In genomic region chr22:44341431-44342346, GRCh38 we compare ENCODE assay signal across 15 cellular contexts. TPM values are rescaled to one million over a fixed set of nuclear protein-coding genes. Genes with fewer than 3 reads are reported as not detected.
A peak's percentile ranks its signal among the peaks of the same experiment; 100 is the strongest.
DNase-seq lines count a peak whose midpoint lies in the region; ATAC-seq and TF ChIP-seq lines count a peak whose summit lies in the region.
"Had no signal": no experiment of that assay in that cellular context is flagged by ENCODE, and none has a peak within 500 bp of the region (broad histone marks: within the 10 kb centered on the region; RNA-seq: fewer than 3 reads in every experiment).

No MANE protein-coding gene starts in this region.

- peak overlapping the region; percentile 16 to 19 for H3K27ac ChIP-seq in breast epithelium
- peak overlapping the region; percentile 49 to 77 (median 73) for H3K27ac ChIP-seq in stomach

- TF ChIP-seq EP300 in stomach (IDR thresholded peaks at IDR 0.05): no peak

- in situ Hi-C loops in HAP-1 (cut with MboI; ENCODE audit: low sequenced_read_pairs): no loop called here

- H3K4me3 ChIP-seq in HAP-1: no peak overlapping the region
- H3K4me3 ChIP-seq in breast epithelium: no peak overlapping the region
- H3K4me3 ChIP-seq in stomach: no peak overlapping the region
- H3K4me3 ChIP-seq: dorsolateral prefrontal cortex, GM12878, mucosa of descending colon had no signal

- H3K9me3 ChIP-seq in HAP-1 (no peaks in the 10 kb centered on the region), breast epithelium (no peaks in the 10 kb centered on the region), stomach (no peaks in the 10 kb centered on the region)
- H3K9me3 ChIP-seq: mucosa of descending colon had no signal

- DNase-seq in HAP-1 (ENCODE audit: low spot score in 2 of 2) (peak; percentile 81 to 85), breast epithelium (ENCODE audit: low spot score in 2 of 2) (no peak), iris pigment epithelial cell (ENCODE audit: low read depth) (peak; percentile 21), stomach (peak; percentile 79), DMS53 (lab: John Stamatoyannopoulos, UW) (no peak), NCI-H1694 (lab: John Stamatoyannopoulos, UW) (no peak)
- DNase-seq: activated CD4-positive, alpha-beta T cell treated with anti-CD3 and anti-CD28 coated beads for 36 hours; COR-L47; dorsolateral prefrontal cortex; glutamatergic neuron; mucosa of descending colon; NCI-H748 treated with DMSO at 0.1 percent for 48 hours had no signal

- TF ChIP-seq POLR2A in breast epithelium (IDR thresholded peaks at IDR 0.05) (no peak), stomach (IDR thresholded peaks at IDR 0.05) (no peak)

- ATAC-seq in GM21619 (IDR thresholded peaks at IDR 0.05; ENCODE audit: unreplicated experiment): no peak
- no peak for ATAC-seq in GM18519 (IDR thresholded peaks at IDR 0.05; ENCODE audit: low FRiP score, unreplicated experiment)
- ATAC-seq: activated CD4-positive, alpha-beta T cell treated with anti-CD3 and anti-CD28 coated beads for 36 hours; GM12878; mucosa of descending colon had no signal

- 31 to 52% (median 41%) methylated on average over 16 to 17 of the region's 17 CpGs for WGBS in stomach, 5 donors

- no peak for TF ChIP-seq CTCF in breast epithelium (IDR thresholded peaks at IDR 0.05)
- no peak for TF ChIP-seq CTCF in stomach (IDR thresholded peaks at IDR 0.05)

- H3K27me3 ChIP-seq in HAP-1 (ENCODE audit: low read depth) (no peaks in the 10 kb centered on the region), breast epithelium (peaks cover 0 to 8% of the 10 kb centered on the region in 2 donors), stomach (no peaks in the 10 kb centered on the region)

- no peaks in the 10 kb centered on the region for H3K36me3 ChIP-seq in HAP-1 (replicated peaks)
- no peaks in the 10 kb centered on the region for H3K36me3 ChIP-seq in breast epithelium
- no peaks in the 10 kb centered on the region for H3K36me3 ChIP-seq in stomach

- H3K4me1 ChIP-seq in HAP-1: peaks cover 11% of the 10 kb centered on the region
- H3K4me1 ChIP-seq in breast epithelium: no peaks in the 10 kb centered on the region
- peaks cover 32 to 50% (median 46%) of the 10 kb centered on the region in 4 donors for H3K4me1 ChIP-seq in stomach

- intact Hi-C loops in breast epithelium (cut with DNase I; ENCODE audit: low total_unique reads) (no loop called here), stomach (cut with DNase I; ENCODE audit: low total_unique reads) (no loop called here)

RNA-seq across cellular contexts. Expression of gene SHISAL1, which starts 28.9 kb away (rescaled TPM):
- total RNA-seq in breast epithelium: 1 to 10 TPM in 1 of 3 donors, under 1 TPM in 2; 0.32 to 1.2 (median 0.33) TPM
- 10 to 100 TPM in 1 of 5 donors, 1 to 10 TPM in 3, under 1 TPM in 1; 0.45 to 19.3 (median 3.3) TPM for total RNA-seq in stomach
- polyA plus RNA-seq in stomach: 1 to 10 TPM in 1 of 3 donors, under 1 TPM in 2; 0.43 to 1.3 (median 0.46) TPM
- total RNA-seq: activated CD4-positive, alpha-beta T cell treated with anti-CD3 and anti-CD28 coated beads for 36 hours; GM12878 had no signal
- polyA plus RNA-seq: GM12878 had no signal

Comparison
In these comparisons a context has a peak if more than half of its experiments do, and no peak if none do; other contexts are left out.
1. DNase-seq: peak in HAP-1 (2 of 2), iris pigment epithelial cell (single experiment) and stomach (single experiment); none in breast epithelium (0 of 2), DMS53 (single experiment) and NCI-H1694 (single experiment).